Comparison of ENCODE assay signal across 24 cellular contexts in genomic region chr3:195054311-195054710, GRCh38.
DNase-seq lines count a peak whose midpoint lies in the region; ATAC-seq, FAIRE-seq and TF ChIP-seq lines count a peak whose summit lies in the region.
"Had no signal": no experiment of that assay in that cellular context is flagged by ENCODE, and none has a peak within 500 bp of the region (broad histone marks: within the 10 kb centered on the region; RNA-seq: fewer than 3 reads in every experiment).

No MANE protein-coding gene starts in this region.

- H2BK20ac ChIP-seq in H1 (ENCODE audit: low read length): no peak overlapping the region

- ATAC-seq in GM18517 (IDR thresholded peaks at IDR 0.05; ENCODE audit: unreplicated experiment): no peak
- no peak for ATAC-seq in HG03521 (IDR thresholded peaks at IDR 0.05; ENCODE audit: unreplicated experiment)
- ATAC-seq: CD8-positive, alpha-beta T cell had no signal

- POLR2A ChIA-PET in H1 (lab: Charles Lee; ENCODE audit: partially characterized antibody): no interaction called here

- TF ChIP-seq EP300 in H1 (IDR thresholded peaks at IDR 0.05; ENCODE audit: borderline replicate concordance in 1 of 2, low read depth in 2 of 2, low read length in 2 of 2): no peak

- no peak overlapping the region for H3K27ac ChIP-seq in Peyer's patch
- no peak overlapping the region for H3K27ac ChIP-seq in H1 (ENCODE audit: low read depth, low read length)
- H3K27ac ChIP-seq in esophagus squamous epithelium: no peak overlapping the region
- H3K27ac ChIP-seq: 22Rv1, BLaER1, C4-2B had no signal

- no peak overlapping the region for H4K8ac ChIP-seq in H1 (ENCODE audit: extremely low read depth, insufficient read depth, low read length)

- H2BK5ac ChIP-seq in H1 (ENCODE audit: low read depth, low read length): peak overlapping the region; percentile 66

- DNase-seq in activated effector memory CD4-positive, alpha-beta T cell treated with anti-CD3 and anti-CD28 coated beads, Interleukin-2, amount 50 U/mL, for 16 hours: peak; percentile 50
- no peak for DNase-seq in activated effector memory CD4-positive, alpha-beta T cell treated with Interleukin-2 at 50 U/mL for 16 hours
- DNase-seq in Peyer's patch (peak in 2 of 3 donors; percentile 15 to 22), H1 (ENCODE audit: low read depth in 1 of 2, low spot score in 2 of 2) (no peak), posterior vena cava (ENCODE audit: low spot score) (peak; percentile 55), esophagus squamous epithelium (lab: John Stamatoyannopoulos, UW) (no peak)
- DNase-seq: CD4-positive, CD25-positive, alpha-beta regulatory T cell; CD8-positive, alpha-beta T cell; DMS153; DND-41; HFFc6 had no signal

- CTCF ChIA-PET in H1 (lab: Charles Lee; ENCODE audit: partially characterized antibody): interaction anchor here (0.5 to 1.4 kb wide), 6 partner anchors 9 to 163 kb away, joined by 3 to 7 read pairs (median 3); no protein-coding TSS in a partner anchor

- H3K56ac ChIP-seq in H1 (replicated peaks; ENCODE audit: insufficient read length, low read depth, low read length): no peak overlapping the region

- WGBS in H1 (ENCODE audit: extremely low coverage in 1 of 2, insufficient coverage in 1 of 2, insufficient read length in 1 of 2, insufficient replicate concordance in 2 of 2, low coverage in 1 of 2, low lambda C conversion rate in 2 of 2, missing lambda C conversion rate in 1 of 2), 2 experiments: 78% methylated on average over 4 of the region's 6 CpGs; no CpG with 5 or more reads in 1 of the 2 experiments
- 78 to 94% methylated on average over 4 to 6 of the region's 6 CpGs for WGBS in esophagus squamous epithelium, 2 donors

- no peak overlapping the region for H2BK12ac ChIP-seq in H1 (ENCODE audit: low read depth, low read length)

- no peaks in the 10 kb centered on the region for H4K20me1 ChIP-seq in H1 (replicated peaks in 1 of 2; ENCODE audit: control insufficient read depth in 1 of 2, insufficient read depth in 2 of 2, low read length in 2 of 2)
- H4K20me1 ChIP-seq: BLaER1 had no signal

- FAIRE-seq in H1 (lab: Jason Lieb, UNC): no peak
- FAIRE-seq: A204.1, G401.6, GM12892, GM19239, H54 had no signal

- no peak overlapping the region for H3K18ac ChIP-seq in H1 (ENCODE audit: extremely low read depth, low read length)

- H3K23me2 ChIP-seq in H1 (ENCODE audit: low read depth, low read length): no peaks in the 10 kb centered on the region

- H3K36me3 ChIP-seq in Peyer's patch (no peaks in the 10 kb centered on the region), H1 (ENCODE audit: control insufficient read depth in 2 of 4, insufficient read depth in 4 of 4, low read length in 3 of 4) (no peaks in the 10 kb centered on the region), esophagus squamous epithelium (no peaks in the 10 kb centered on the region)
- H3K36me3 ChIP-seq: BLaER1, HAP-1 had no signal

- no peak overlapping the region for H2BK15ac ChIP-seq in H1 (ENCODE audit: low read length)

- intact Hi-C loops in posterior vena cava (cut with DNase I) (no loop called here), esophagus squamous epithelium (cut with DNase I) (no loop called here)

- TF ChIP-seq POLR2A in Peyer's patch (IDR thresholded peaks at IDR 0.05) (no peak), H1 (IDR thresholded peaks at IDR 0.05; ENCODE audit: control extremely low read depth in 1 of 2, low read depth in 2 of 2, low read length in 2 of 2) (no peak), esophagus squamous epithelium (IDR thresholded peaks at IDR 0.05) (no peak)

- no peak overlapping the region for H2BK120ac ChIP-seq in H1 (replicated peaks; ENCODE audit: low read depth, low read length)

- no peak overlapping the region for H2AFZ ChIP-seq in H1 (ENCODE audit: low read length)
- H2AFZ ChIP-seq: GM23338 had no signal

- H3K4me1 ChIP-seq in Peyer's patch (no peaks in the 10 kb centered on the region), H1 (replicated peaks in 1 of 4; ENCODE audit: control insufficient read depth in 3 of 4, insufficient read depth in 4 of 4, low read length in 3 of 4) (no peaks in the 10 kb centered on the region; a peak in 2 of 7 replicates), esophagus squamous epithelium (no peaks in the 10 kb centered on the region)
- H3K4me1 ChIP-seq: Caco-2, HAP-1 had no signal

- no peak overlapping the region for H4K5ac ChIP-seq in H1 (ENCODE audit: insufficient read length, low read depth, low read length)

- H4K91ac ChIP-seq in H1 (replicated peaks; ENCODE audit: insufficient read length, low read length): peak overlapping the region; percentile 65

- H3K27me3 ChIP-seq in Peyer's patch (no peaks in the 10 kb centered on the region), H1 (replicated peaks in 1 of 4; ENCODE audit: control insufficient read depth in 3 of 4, extremely low read depth in 1 of 4, insufficient read depth in 3 of 4, low read length in 3 of 4) (no peaks in the 10 kb centered on the region), esophagus squamous epithelium (no peaks in the 10 kb centered on the region)
- H3K27me3 ChIP-seq: BLaER1 had no signal

- no peak overlapping the region for H3K4ac ChIP-seq in H1 (replicated peaks; ENCODE audit: insufficient read length, low read depth, low read length)

- H3K4me2 ChIP-seq in H1 (ENCODE audit: insufficient read depth in 1 of 2, low read depth in 2 of 2, low read length in 2 of 2): no peak overlapping the region
- H3K4me2 ChIP-seq: BLaER1, GM23338 had no signal

- H3K9ac ChIP-seq in H1 (replicated peaks in 1 of 4; ENCODE audit: extremely low read depth in 1 of 4, low read depth in 3 of 4, low read length in 3 of 4): no peak overlapping the region; a peak in 1 of 7 replicates
- H3K9ac ChIP-seq: BLaER1 had no signal

- TF ChIP-seq RAD21 in H1 (IDR thresholded peaks at IDR 0.05 in 1 of 2, conservative IDR thresholded peaks at IDR 0.05 in 1 of 2; ENCODE audit: low read depth in 2 of 2, low read length in 2 of 2): no peak

- H3K23ac ChIP-seq in H1 (ENCODE audit: insufficient read length): no peak overlapping the region

- H3K4me3 ChIP-seq in Peyer's patch: no peak overlapping the region
- no peak overlapping the region for H3K4me3 ChIP-seq in H1 (ENCODE audit: extremely low read depth in 1 of 4, insufficient read depth in 2 of 4, low read depth in 3 of 4, low read length in 4 of 4)
- no peak overlapping the region for H3K4me3 ChIP-seq in esophagus squamous epithelium
- H3K4me3 ChIP-seq: BLaER1, GM23338, HAP-1 had no signal

- no peaks in the 10 kb centered on the region for H3K79me2 ChIP-seq in H1 (ENCODE audit: control insufficient read depth in 1 of 2, insufficient read depth in 2 of 2, low read length in 2 of 2)

- no peak overlapping the region for H2AK5ac ChIP-seq in H1 (ENCODE audit: low read depth, low read length)

- H3K9me3 ChIP-seq in Peyer's patch: no peaks in the 10 kb centered on the region
- H3K9me3 ChIP-seq in H1 (ENCODE audit: insufficient read depth in 2 of 2, low read depth in 1 of 2, low read length in 1 of 2): no peaks in the 10 kb centered on the region
- H3K9me3 ChIP-seq in esophagus squamous epithelium: no peaks in the 10 kb centered on the region
- H3K9me3 ChIP-seq: Caco-2, HAP-1 had no signal

- H3K79me1 ChIP-seq in H1 (ENCODE audit: low read depth, low read length): no peaks in the 10 kb centered on the region

- no peak overlapping the region for H3K14ac ChIP-seq in H1 (ENCODE audit: insufficient read length)

- no peak for TF ChIP-seq CTCF in Peyer's patch (IDR thresholded peaks at IDR 0.05)
- no peak for TF ChIP-seq CTCF in H1 (IDR thresholded peaks at IDR 0.05; ENCODE audit: control extremely low read depth in 1 of 3, insufficient read depth in 1 of 3, low read depth in 1 of 3, low read length in 3 of 3)
- no peak for TF ChIP-seq CTCF in esophagus squamous epithelium (IDR thresholded peaks at IDR 0.05)

TF ChIP-seq in H1, 55 proteins besides CTCF, POLR2A, EP300 and RAD21 (continues in another document):
- TF ChIP-seq CTBP2 (IDR thresholded peaks at IDR 0.05; ENCODE audit: borderline replicate concordance, insufficient read depth, insufficient read length, low read length): no peak
- TF ChIP-seq KDM1A (IDR thresholded peaks at IDR 0.05; ENCODE audit: borderline replicate concordance, low read length): no peak
- TF ChIP-seq ATF2 (IDR thresholded peaks at IDR 0.05; ENCODE audit: low read length): no peak
- no peak for TF ChIP-seq CBX8 (IDR thresholded peaks at IDR 0.05; ENCODE audit: borderline replicate concordance, low read depth, low read length)

Comparison
In these comparisons a context has a peak if more than half of its experiments do, and no peak if none do; other contexts are left out.
1. DNase-seq: peak in activated effector memory CD4-positive, alpha-beta T cell treated with anti-CD3 and anti-CD28 coated beads, Interleukin-2, amount 50 U/mL, for 16 hours (single experiment), Peyer's patch (2 of 3) and posterior vena cava (single experiment); none in activated effector memory CD4-positive, alpha-beta T cell treated with Interleukin-2 at 50 U/mL for 16 hours (single experiment), H1 (0 of 2) and esophagus squamous epithelium (single experiment).